In the genomic region with DNA sequence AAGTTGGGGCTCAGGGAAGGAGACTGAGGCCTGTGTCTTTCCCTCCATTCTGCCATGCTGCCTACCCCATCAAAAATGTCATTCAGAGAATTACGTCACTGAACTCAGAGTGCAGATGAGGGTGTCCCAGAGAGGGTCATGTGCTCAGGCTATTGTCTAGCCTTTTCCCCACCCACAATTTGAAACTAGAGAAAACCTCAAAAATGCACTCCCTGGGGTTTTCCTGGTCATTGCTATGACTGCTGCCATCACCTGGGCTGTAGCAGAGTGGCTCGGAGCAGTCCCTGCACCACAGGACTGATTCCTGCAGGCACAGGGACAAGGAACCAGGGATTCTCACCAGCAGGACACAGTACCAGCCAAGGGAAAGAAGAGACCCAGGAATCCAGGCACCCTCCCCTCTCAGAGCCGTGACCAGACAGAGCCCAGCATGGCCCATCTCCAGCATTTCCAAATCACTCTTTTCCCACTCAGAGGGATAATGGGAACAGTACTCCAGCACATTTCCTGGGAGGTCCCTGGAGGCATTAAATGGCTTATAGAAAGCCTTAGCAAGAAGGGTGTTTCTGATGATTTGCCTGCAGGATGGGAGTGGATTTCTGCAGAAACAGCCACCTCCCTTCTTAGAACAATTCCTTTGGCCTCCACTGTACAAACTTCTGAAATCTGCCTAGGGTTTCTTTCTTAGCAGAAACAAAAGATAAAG, we compare ENCODE assay signal across 18 cellular contexts. TPM values are rescaled to one million over a fixed set of nuclear protein-coding genes. Genes with fewer than 3 reads are reported as not detected.
DNase-seq lines count a peak whose midpoint lies in the region; ATAC-seq and TF ChIP-seq lines count a peak whose summit lies in the region.
"Had no signal": no experiment of that assay in that cellular context is flagged by ENCODE, and none has a peak within 500 bp of the region (broad histone marks: within the 10 kb centered on the region; RNA-seq: fewer than 3 reads in every experiment).

No MANE protein-coding gene starts in this region.

- peak; percentile 72 for ATAC-seq in HCT116
- ATAC-seq in WTC11 = 0 out of 2 replicates have a peak, but pooled peaks have one; percentile 20
- peak; percentile 28 for ATAC-seq in left ventricle myocardium superior
- ATAC-seq in HG03025 (IDR thresholded peaks at IDR 0.05; ENCODE audit: low FRiP score, unreplicated experiment) = no peak
- ATAC-seq in GM19023 (IDR thresholded peaks at IDR 0.05; ENCODE audit: unreplicated experiment) = no peak
- no peak for ATAC-seq in HG03469 (IDR thresholded peaks at IDR 0.05; ENCODE audit: unreplicated experiment)
- ATAC-seq: stimulated activated naive B cell treated with anti-CD40 and anti-IgM and Interleukin-4, amounts not matched to agents 10 μg/mL and 1 μg/mL and 100 μg/mL, for 72 hours had no signal

- no peak overlapping the region for H3K4me3 Mint-ChIP-seq in WTC11
- H3K4me3 Mint-ChIP-seq: central memory CD8-positive, alpha-beta T cell; stimulated activated naive B cell treated with anti-CD40 and anti-IgM and Interleukin-4, amounts not matched to agents 10 μg/mL and 1 μg/mL and 100 μg/mL, for 72 hours had no signal

- TF ChIP-seq RAD21 in HCT116 (IDR thresholded peaks at IDR 0.05; ENCODE audit: low read depth) (no peak), SK-N-SH (IDR thresholded peaks at IDR 0.05; ENCODE audit: low read length) (no peak)

- no peak overlapping the region for H3K27ac Mint-ChIP-seq in WTC11
- H3K27ac Mint-ChIP-seq: progenitor cell of endocrine pancreas; stimulated activated naive B cell treated with anti-CD40 and anti-IgM and Interleukin-4, amounts not matched to agents 10 μg/mL and 1 μg/mL and 100 μg/mL, for 72 hours had no signal

- peaks cover 8% of the 10 kb centered on the region for H3K4me1 Mint-ChIP-seq in WTC11

- H3K4me2 ChIP-seq in HCT116 (ENCODE audit: low read length) = peak overlapping the region; percentile 8; the same call in 1 of the 2 replicates
- H3K4me2 ChIP-seq in SK-N-SH = no peak overlapping the region

- TF ChIP-seq CTCF in HCT116 (IDR thresholded peaks at IDR 0.05 in 2 of 3, conservative IDR thresholded peaks at IDR 0.05 in 1 of 3; ENCODE audit: borderline replicate concordance in 1 of 3, insufficient read depth in 1 of 3, low read depth in 2 of 3, low read length in 2 of 3) (no peak), WTC11 (IDR thresholded peaks at IDR 0.05) (no peak), SK-N-SH (IDR thresholded peaks at IDR 0.05) (no peak)

- POLR2A ChIA-PET in HCT116 (lab: Charles Lee) = interaction anchor here (0.6 kb wide), 1 partner anchor 14 kb away, joined by 4 read pairs; no protein-coding TSS in a partner anchor
- POLR2A ChIA-PET in WTC11 (lab: Charles Lee) = no interaction called here
- POLR2A ChIA-PET in SK-N-SH (lab: Yijun Ruan, JAX) = no interaction called here

- CTCF ChIA-PET in HCT116 (lab: Charles Lee) = no interaction called here
- CTCF ChIA-PET in WTC11 (lab: Charles Lee) = interaction anchor here (0.6 to 1.3 kb wide), 3 partner anchors 10 to 206 kb away, joined by 3 to 4 read pairs (median 3); no protein-coding TSS in a partner anchor
- CTCF ChIA-PET in SK-N-SH (lab: Yijun Ruan, JAX) = no interaction called here

- H3K79me2 ChIP-seq in HCT116 (ENCODE audit: insufficient read depth, low read length) = no peaks in the 10 kb centered on the region
- no peaks in the 10 kb centered on the region for H3K79me2 ChIP-seq in SK-N-SH (ENCODE audit: insufficient read depth)

- H3K9ac ChIP-seq in HCT116 (ENCODE audit: low read length) (no peak overlapping the region), SK-N-SH (no peak overlapping the region)

- no peaks in the 10 kb centered on the region for H3K36me3 Mint-ChIP-seq in WTC11
- H3K36me3 Mint-ChIP-seq: stimulated activated naive B cell treated with anti-CD40 and anti-IgM and Interleukin-4, amounts not matched to agents 10 μg/mL and 1 μg/mL and 100 μg/mL, for 72 hours had no signal

- TF ChIP-seq POLR2A in HCT116 (IDR thresholded peaks at IDR 0.05; ENCODE audit: borderline replicate concordance, extremely low read depth, insufficient read depth, insufficient read length) = no peak

- H3K9me3 Mint-ChIP-seq in WTC11 = no peaks in the 10 kb centered on the region
- H3K9me3 Mint-ChIP-seq: central memory CD8-positive, alpha-beta T cell; stimulated activated naive B cell treated with anti-CD40 and anti-IgM and Interleukin-4, amounts not matched to agents 10 μg/mL and 1 μg/mL and 100 μg/mL, for 72 hours had no signal

- 100% methylated on average over 3 of the region's 3 CpGs for WGBS in SK-N-SH (ENCODE audit: low lambda C conversion rate)

- no peaks in the 10 kb centered on the region for H3F3A ChIP-seq in SK-N-SH (replicated peaks; ENCODE audit: insufficient read depth)

- H3K4me1 ChIP-seq in HCT116 (ENCODE audit: control insufficient read depth in 1 of 2, insufficient read depth in 2 of 2, low read length in 2 of 2) (peaks cover 17 to 21% of the 10 kb centered on the region in 2 experiments), SK-N-SH (ENCODE audit: control insufficient read depth in 1 of 2, insufficient read depth in 2 of 2, low read depth in 1 of 2, low read length in 1 of 2) (peaks cover 3 to 46% of the 10 kb centered on the region in 2 experiments; a peak in 1 of 4 replicates)

- H3K27ac ChIP-seq in HCT116 (ENCODE audit: low read depth, low read length) (no peak overlapping the region), SK-N-SH (ENCODE audit: low read depth in 2 of 2, low read length in 1 of 2) (peak overlapping the region in 1 of 2 experiments; percentile 1; a peak in 1 of 4 replicates)
- H3K27ac ChIP-seq: esophagus muscularis mucosa had no signal

- RAD21 ChIA-PET in HCT116 (lab: Charles Lee; ENCODE audit: low non-redundant PET in 1 of 2, low total read pairs in 2 of 2, uncharacterized antibody in 2 of 2, unreplicated experiment in 2 of 2) = no interaction called here

- intact Hi-C loops in HCT116 (cut with micrococcal nuclease) = no loop called here
- intact Hi-C loops in left ventricle myocardium superior (cut with micrococcal nuclease) = loop anchor here (10.0 kb wide), 1 partner anchor 106 kb away; no protein-coding TSS in a partner anchor

- no peak for TF ChIP-seq EP300 in SK-N-SH (IDR thresholded peaks at IDR 0.05; ENCODE audit: borderline replicate concordance in 1 of 2, low read depth in 1 of 2, low read length in 1 of 2)

- H3K36me3 ChIP-seq in HCT116 (ENCODE audit: control insufficient read depth in 1 of 2, insufficient read depth in 2 of 2, low read length in 2 of 2) (no peaks in the 10 kb centered on the region), SK-N-SH (replicated peaks in 1 of 2; ENCODE audit: control insufficient read depth in 1 of 2, insufficient read depth in 2 of 2, low read length in 1 of 2) (no peaks in the 10 kb centered on the region)

- no peaks in the 10 kb centered on the region for H3K27me3 Mint-ChIP-seq in WTC11 (ENCODE audit: low read depth)

- H3K4me3 ChIP-seq in HCT116 (replicated peaks in 1 of 2; ENCODE audit: low read depth in 1 of 2, low read length in 2 of 2) (no peak overlapping the region), SK-N-SH (ENCODE audit: low read depth in 2 of 2, low read length in 1 of 2) (no peak overlapping the region)
- H3K4me3 ChIP-seq: esophagus muscularis mucosa had no signal

- DNase-seq in A172 (ENCODE audit: low spot score) = peak; percentile 77
- no peak for DNase-seq in HCT116 (ENCODE audit: low read depth, low spot score)
- no peak for DNase-seq in WTC11 (ENCODE audit: low spot score)
- no peak for DNase-seq in left ventricle myocardium superior
- DNase-seq in SK-N-SH = no peak
- DNase-seq: activated CD8-positive, alpha-beta memory T cell treated with anti-CD3 and anti-CD28 coated beads for 24 hours; DMS53; NCI-H1092; NCI-H526 treated with DMSO at 0.1 percent for 48 hours; SHP77; stimulated activated CD4-positive, alpha-beta T cell treated with anti-CD3 and anti-CD28 coated beads, Interleukin-4, amount 100 ng/mL, for 1 hour; stimulated activated naive B cell treated with anti-CD40 and anti-IgM and Interleukin-4, amounts not matched to agents 10 μg/mL and 1 μg/mL and 100 μg/mL, for 72 hours had no signal

- H4K20me1 ChIP-seq in HCT116 (ENCODE audit: insufficient read depth) (no peaks in the 10 kb centered on the region), SK-N-SH (ENCODE audit: insufficient read depth) (no peaks in the 10 kb centered on the region)

- H2AFZ ChIP-seq in HCT116 (ENCODE audit: low read depth, low read length, poor library complexity, severe bottlenecking) (no peak overlapping the region), SK-N-SH (ENCODE audit: low read depth) (no peak overlapping the region)

- BruUV-seq in HCT116 (replicated peaks; lab: Mats Ljungman, UMichigan) = no TSS peak

- H3K27me3 ChIP-seq in HCT116 (ENCODE audit: insufficient read depth, low read length) (no peaks in the 10 kb centered on the region), SK-N-SH (ENCODE audit: insufficient read depth) (no peaks in the 10 kb centered on the region)
- H3K27me3 ChIP-seq: esophagus muscularis mucosa had no signal

- H3K9me2 ChIP-seq in HCT116 (ENCODE audit: insufficient read depth) = no peaks in the 10 kb centered on the region
- H3K9me2 ChIP-seq in SK-N-SH = no peaks in the 10 kb centered on the region

- no peaks in the 10 kb centered on the region for H3K9me3 ChIP-seq in HCT116 (ENCODE audit: control insufficient read depth in 1 of 2, insufficient read depth in 1 of 2, low read depth in 1 of 2, low read length in 2 of 2)
- H3K9me3 ChIP-seq in SK-N-SH = no peaks in the 10 kb centered on the region
- H3K9me3 ChIP-seq: esophagus muscularis mucosa had no signal

TF ChIP-seq in HCT116, 20 proteins besides CTCF, POLR2A, EP300 and RAD21 (continues in another document):
- no peak for TF ChIP-seq EZH2phosphoT487 (IDR thresholded peaks at IDR 0.05; ENCODE audit: borderline replicate concordance)
- TF ChIP-seq FOSL1 (IDR thresholded peaks at IDR 0.05; ENCODE audit: low read depth) = no peak
- no peak for TF ChIP-seq CBX3 (IDR thresholded peaks at IDR 0.05; ENCODE audit: low read depth)
- no peak for TF ChIP-seq SP1 (IDR thresholded peaks at IDR 0.05; ENCODE audit: low read depth)

TF ChIP-seq in WTC11, 78 proteins besides CTCF, POLR2A, EP300 and RAD21 (continues in another document):
- TF ChIP-seq TEAD1 (CRISPR knock-in tag; IDR thresholded peaks at IDR 0.05) = no peak
- no peak for TF ChIP-seq GABPB1 (CRISPR knock-in tag; IDR thresholded peaks at IDR 0.05)

TF ChIP-seq in SK-N-SH, 30 proteins besides CTCF, POLR2A, EP300 and RAD21 (continues in another document):
- no peak for TF ChIP-seq GABPA (IDR thresholded peaks at IDR 0.05; ENCODE audit: low read depth)

RNA-seq across cellular contexts. Expression of a gene that starts 45.9 kb away (rescaled TPM):
- 0.31 and 0.36 TPM in 2 replicates for total RNA-seq in A172 (2014; rRNA removed; shearing (Covaris generic))
- total RNA-seq in HCT116 (2021; ENCODE audit: unreplicated experiment) (0.57 TPM), WTC11 (2021) (0.48 to 0.98 TPM (median 0.78 TPM) in 3 replicates), left ventricle myocardium superior (275 TPM)
- 0.49 and 0.83 TPM in 2 replicates for polyA plus RNA-seq in HCT116 (2012)
- polyA plus RNA-seq in SK-N-SH (2012; rRNA removed) = 0.02 and 0.12 TPM in 2 replicates
- 0.01 and 0.03 TPM in 2 replicates for polyA plus RNA-seq in SK-N-SH (2012; cell fraction: cytosol; rRNA removed)
- polyA plus RNA-seq in SK-N-SH (2012; cell fraction: nucleus; rRNA removed) = 0.05 and 0.06 TPM in 2 replicates

Comparison
In these comparisons a context has a peak if more than half of its experiments do, and no peak if none do; other contexts are left out.
1. ATAC-seq: peak in HCT116 (single experiment), WTC11 (single experiment) and left ventricle myocardium superior (single experiment); none in HG03025 (single experiment), GM19023 (single experiment) and HG03469 (single experiment).
2. RNA of a gene that starts 45.9 kb away (total RNA-seq): 275 TPM in left ventricle myocardium superior (single experiment); 0.57 TPM in HCT116 (single experiment), 0.48 to 0.98 TPM in WTC11 and 0.31 to 0.36 TPM in A172; every median in the first group is over 100 times any median in the second.